In genomic region chr12:6962285-6963015, GRCh38 we compare ENCODE assay signal across 8 cellular contexts. TPM values are rescaled to one million over a fixed set of nuclear protein-coding genes. Genes with fewer than 3 reads are reported as not detected.
DNase-seq lines count a peak whose midpoint lies in the region; ATAC-seq, FAIRE-seq and TF ChIP-seq lines count a peak whose summit lies in the region.

No MANE protein-coding gene starts in this region.

- peak overlapping the region; percentile 3 for H3K56ac ChIP-seq in H1 (replicated peaks; ENCODE audit: insufficient read length, low read depth, low read length)

- no peaks in the 10 kb centered on the region for H3K27me3 Mint-ChIP-seq in neural crest cell (ENCODE audit: low read depth)

- TF ChIP-seq RAD21 in H1 (IDR thresholded peaks at IDR 0.05 in 1 of 2, conservative IDR thresholded peaks at IDR 0.05 in 1 of 2; ENCODE audit: low read depth in 2 of 2, low read length in 2 of 2): no peak

- peak overlapping the region; percentile 80 for H3K4ac ChIP-seq in H1 (replicated peaks; ENCODE audit: insufficient read length, low read depth, low read length)

- DNase-seq in H7: peak; percentile 79
- DNase-seq in NCI-H526 (lab: John Stamatoyannopoulos, UW): peak; percentile 86 to 92
- peak in 1 of 2 experiments; percentile 82 for DNase-seq in H1 (ENCODE audit: low read depth in 1 of 2, low spot score in 2 of 2)
- no peak for DNase-seq in neural crest cell (ENCODE audit: low read depth, low spot score)
- DNase-seq in NCI-H226: no peak
- DNase-seq in activated CD4-positive, alpha-beta T cell treated with anti-CD3 and anti-CD28 coated beads for 1 hour: no peak

- peak overlapping the region; percentile 57 for H4K91ac ChIP-seq in H1 (replicated peaks; ENCODE audit: insufficient read length, low read length)

- TF ChIP-seq EP300 in H1 (IDR thresholded peaks at IDR 0.05; ENCODE audit: borderline replicate concordance in 1 of 2, low read depth in 2 of 2, low read length in 2 of 2): no peak

- peaks cover 20% of the 10 kb centered on the region for H3K4me1 Mint-ChIP-seq in neural crest cell

- TF ChIP-seq CTCF in H1 (IDR thresholded peaks at IDR 0.05; ENCODE audit: control extremely low read depth in 1 of 3, insufficient read depth in 1 of 3, low read depth in 1 of 3, low read length in 3 of 3): peak in 1 of 3 experiments; percentile 7; a peak in 1 of 4 replicates
- TF ChIP-seq CTCF in neural crest cell (conservative IDR thresholded peaks at IDR 0.05): no peak

- H2BK15ac ChIP-seq in H1 (ENCODE audit: low read length): peak overlapping the region; percentile 88; the same call in 1 of the 2 replicates

- no peak for ATAC-seq in GM21825 (IDR thresholded peaks at IDR 0.05; ENCODE audit: unreplicated experiment)
- ATAC-seq in GM21515 (IDR thresholded peaks at IDR 0.05; ENCODE audit: unreplicated experiment): no peak

- no peaks in the 10 kb centered on the region for H3K9me3 ChIP-seq in H1 (ENCODE audit: insufficient read depth in 2 of 2, low read depth in 1 of 2, low read length in 1 of 2)

- no peaks in the 10 kb centered on the region for H3K27me3 ChIP-seq in H7 (ENCODE audit: control insufficient read depth, insufficient read depth, low read length)
- no peaks in the 10 kb centered on the region for H3K27me3 ChIP-seq in H1 (replicated peaks in 1 of 4; ENCODE audit: control insufficient read depth in 3 of 4, extremely low read depth in 1 of 4, insufficient read depth in 3 of 4, low read length in 3 of 4)

- H3K79me2 ChIP-seq in H1 (ENCODE audit: control insufficient read depth in 1 of 2, insufficient read depth in 2 of 2, low read length in 2 of 2): peaks cover 0 to 14% of the 10 kb centered on the region in 2 experiments; a peak in 2 of 4 replicates

- H3K4me3 ChIP-seq in H7 (ENCODE audit: insufficient read depth, low read depth, low read length): peak overlapping the region; percentile 49; the same call in 1 of the 2 replicates
- peak overlapping the region; percentile 68 to 90 (median 82) for H3K4me3 ChIP-seq in H1 (ENCODE audit: extremely low read depth in 1 of 4, insufficient read depth in 2 of 4, low read depth in 3 of 4, low read length in 4 of 4)

- peak overlapping the region; percentile 75 for H3K4me3 Mint-ChIP-seq in neural crest cell

- H3K27ac Mint-ChIP-seq in neural crest cell (ENCODE audit: unreplicated experiment): peak overlapping the region; percentile 92

- peak overlapping the region; percentile 72; the same call in 1 of the 2 replicates for H4K8ac ChIP-seq in H1 (ENCODE audit: extremely low read depth, insufficient read depth, low read length)

- peak overlapping the region; percentile 47 for H2BK120ac ChIP-seq in H1 (replicated peaks; ENCODE audit: low read depth, low read length)

- no peaks in the 10 kb centered on the region for H3K9me3 Mint-ChIP-seq in neural crest cell

- FAIRE-seq in H1 (lab: Jason Lieb, UNC): no peak

- H3K4me1 ChIP-seq in H1 (replicated peaks in 1 of 4; ENCODE audit: control insufficient read depth in 3 of 4, insufficient read depth in 4 of 4, low read length in 3 of 4): peaks cover 12 to 39% (median 30%) of the 10 kb centered on the region in 4 experiments

- H3K36me3 ChIP-seq in H7 (replicated peaks; ENCODE audit: control insufficient read depth, insufficient read depth, low read length): peaks cover 17% of the 10 kb centered on the region
- H3K36me3 ChIP-seq in H1 (ENCODE audit: control insufficient read depth in 2 of 4, insufficient read depth in 4 of 4, low read length in 3 of 4): peaks cover 13 to 26% (median 15%) of the 10 kb centered on the region in 4 experiments

- H3K14ac ChIP-seq in H1 (ENCODE audit: insufficient read length): no peak overlapping the region

- peak overlapping the region; percentile 30 for H4K5ac ChIP-seq in H1 (ENCODE audit: insufficient read length, low read depth, low read length)

- CTCF ChIA-PET in H1 (lab: Charles Lee; ENCODE audit: partially characterized antibody): interaction anchor here (0.5 to 12.2 kb wide), 28 partner anchors 10 to 1762 kb away, joined by 3 to 277 read pairs (median 4); partner anchors contain the start of genes C12orf57, PTPN6, RNU7-1 and SPSB2

- POLR2A ChIA-PET in H1 (lab: Charles Lee; ENCODE audit: partially characterized antibody): interaction anchor here (0.7 to 44.0 kb wide), 15 partner anchors 6 to 173 kb away, joined by 3 to 1596 read pairs (median 4); partner anchors contain the start of genes ATN1, C12orf57, C1RL and EMG1

- 12% methylated on average over 25 of the region's 25 CpGs; no CpG with 5 or more reads in 1 of the 2 experiments for WGBS in H1 (ENCODE audit: extremely low coverage in 1 of 2, insufficient coverage in 1 of 2, insufficient read length in 1 of 2, insufficient replicate concordance in 2 of 2, low coverage in 1 of 2, low lambda C conversion rate in 2 of 2, missing lambda C conversion rate in 1 of 2), 2 experiments

- no peak overlapping the region; the same call in 1 of the 2 replicates for H2AFZ ChIP-seq in H1 (ENCODE audit: low read length)

- peak overlapping the region; percentile 30; the same call in 1 of the 2 replicates for H2AK5ac ChIP-seq in H1 (ENCODE audit: low read depth, low read length)

- no peaks in the 10 kb centered on the region for H4K20me1 ChIP-seq in H1 (replicated peaks in 1 of 2; ENCODE audit: control insufficient read depth in 1 of 2, insufficient read depth in 2 of 2, low read length in 2 of 2)

- H2BK5ac ChIP-seq in H1 (ENCODE audit: low read depth, low read length): peak overlapping the region; percentile 97

- H2BK12ac ChIP-seq in H1 (ENCODE audit: low read depth, low read length): peak overlapping the region; percentile 99

- H3K27ac ChIP-seq in H1 (ENCODE audit: low read depth, low read length): peak overlapping the region; percentile 74; the same call in 1 of the 2 replicates

- no peaks in the 10 kb centered on the region for H3K79me1 ChIP-seq in H1 (ENCODE audit: low read depth, low read length)

- peak overlapping the region in 3 of 4 experiments; percentile 50 to 57 (median 54); a peak in 5 of 7 replicates for H3K9ac ChIP-seq in H1 (replicated peaks in 1 of 4; ENCODE audit: extremely low read depth in 1 of 4, low read depth in 3 of 4, low read length in 3 of 4)

- no peak overlapping the region for H3K23ac ChIP-seq in H1 (ENCODE audit: insufficient read length)

- H2BK20ac ChIP-seq in H1 (ENCODE audit: low read length): peak overlapping the region; percentile 15; the same call in 1 of the 2 replicates

- TF ChIP-seq POLR2A in H1 (IDR thresholded peaks at IDR 0.05; ENCODE audit: control extremely low read depth in 1 of 2, low read depth in 2 of 2, low read length in 2 of 2): no peak; a peak in 1 of 3 replicates

- peak overlapping the region; percentile 66 to 93 for H3K4me2 ChIP-seq in H1 (ENCODE audit: insufficient read depth in 1 of 2, low read depth in 2 of 2, low read length in 2 of 2)

- H3K18ac ChIP-seq in H1 (ENCODE audit: extremely low read depth, low read length): peak overlapping the region; percentile 72

- H3K36me3 Mint-ChIP-seq in neural crest cell (ENCODE audit: low read depth): peaks cover 7% of the 10 kb centered on the region

- H3K23me2 ChIP-seq in H1 (ENCODE audit: low read depth, low read length): peaks cover 16% of the 10 kb centered on the region; the same call in 1 of the 2 replicates

RNA-seq across cellular contexts. Expression of gene PHB2, which starts 8.0 kb away (rescaled TPM):
- total RNA-seq in H7 (2014; rRNA removed; shearing (Covaris generic)): 482 and 560 TPM in 2 replicates
- total RNA-seq in H1 (2021; fragmentation: NEBNext Ultra II Directional; extraction: Animal tissue kit (Norgen Biotek cat#: 25700)): 360 and 368 TPM in 2 replicates
- 579 and 626 TPM in 2 replicates for polyA plus RNA-seq in H1 (2011; rRNA removed)
- polyA plus RNA-seq in H1 (2011; cell fraction: cytosol; rRNA removed): 622 TPM
- 570 TPM for polyA plus RNA-seq in H1 (2011; cell fraction: nucleus; rRNA removed)
- polyA plus RNA-seq in H1 (2012, experiment 1 of 2): 317 to 409 TPM (median 397 TPM) in 4 replicates
- 565 TPM for polyA plus RNA-seq in H1 (2012, experiment 2 of 2)
- 552 TPM for polyA plus RNA-seq in H1 (2013, experiment 1 of 2)
- 493 TPM for polyA plus RNA-seq in H1 (2013, experiment 2 of 2)
- polyA minus RNA-seq in H1 (2011; rRNA and poly(A)+ RNA removed): 282 and 291 TPM in 2 replicates
- 137 TPM for polyA minus RNA-seq in H1 (2011; cell fraction: cytosol; rRNA and poly(A)+ RNA removed)
- polyA minus RNA-seq in H1 (2011; cell fraction: nucleus; rRNA and poly(A)+ RNA removed): 195 TPM
- total RNA-seq in neural crest cell: 330 and 335 TPM in 2 replicates

RNA-seq across cellular contexts. Expression of gene EMG1, which starts 8.3 kb away (rescaled TPM):
- total RNA-seq in H7 (2014; rRNA removed; shearing (Covaris generic)): 56.6 and 59.5 TPM in 2 replicates
- 82.9 and 84.2 TPM in 2 replicates for total RNA-seq in H1 (2021; fragmentation: NEBNext Ultra II Directional; extraction: Animal tissue kit (Norgen Biotek cat#: 25700))
- polyA plus RNA-seq in H1 (2011; rRNA removed): 54.3 and 64.3 TPM in 2 replicates
- 83.3 TPM for polyA plus RNA-seq in H1 (2011; cell fraction: cytosol; rRNA removed)
- polyA plus RNA-seq in H1 (2011; cell fraction: nucleus; rRNA removed): 37.2 TPM
- 78.1 to 120 TPM (median 97.6 TPM) in 4 replicates for polyA plus RNA-seq in H1 (2012, experiment 1 of 2)
- polyA plus RNA-seq in H1 (2012, experiment 2 of 2): 39.8 TPM
- polyA plus RNA-seq in H1 (2013, experiment 1 of 2): 66.1 TPM
- 65.0 TPM for polyA plus RNA-seq in H1 (2013, experiment 2 of 2)
- 30.4 and 39.9 TPM in 2 replicates for polyA minus RNA-seq in H1 (2011; rRNA and poly(A)+ RNA removed)
- polyA minus RNA-seq in H1 (2011; cell fraction: cytosol; rRNA and poly(A)+ RNA removed): 23.6 TPM
- 32.0 TPM for polyA minus RNA-seq in H1 (2011; cell fraction: nucleus; rRNA and poly(A)+ RNA removed)
- total RNA-seq in neural crest cell: 57.5 and 65.5 TPM in 2 replicates

RNA-seq across cellular contexts. Expression of gene PTPN6, which starts 11.3 kb away (rescaled TPM):
- 25.0 and 34.3 TPM in 2 replicates for total RNA-seq in H7 (2014; rRNA removed; shearing (Covaris generic))
- total RNA-seq in H1 (2021; fragmentation: NEBNext Ultra II Directional; extraction: Animal tissue kit (Norgen Biotek cat#: 25700)): 25.7 and 28.4 TPM in 2 replicates
- polyA plus RNA-seq in H1 (2011; rRNA removed): 16.3 and 22.6 TPM in 2 replicates
- 21.3 TPM for polyA plus RNA-seq in H1 (2011; cell fraction: cytosol; rRNA removed)
- polyA plus RNA-seq in H1 (2011; cell fraction: nucleus; rRNA removed): 32.9 TPM
- polyA plus RNA-seq in H1 (2012, experiment 1 of 2): 34.9 to 37.3 TPM (median 36.6 TPM) in 4 replicates
- polyA plus RNA-seq in H1 (2012, experiment 2 of 2): 28.9 TPM
- 23.2 TPM for polyA plus RNA-seq in H1 (2013, experiment 1 of 2)
- 25.8 TPM for polyA plus RNA-seq in H1 (2013, experiment 2 of 2)
- 12.4 and 24.5 TPM in 2 replicates for polyA minus RNA-seq in H1 (2011; rRNA and poly(A)+ RNA removed)
- polyA minus RNA-seq in H1 (2011; cell fraction: cytosol; rRNA and poly(A)+ RNA removed): 17.8 TPM
- polyA minus RNA-seq in H1 (2011; cell fraction: nucleus; rRNA and poly(A)+ RNA removed): 9.1 TPM
- total RNA-seq in neural crest cell: 0.73 and 1.1 TPM in 2 replicates

RNA-seq across cellular contexts. Expression of gene C12orf57, which starts 18.6 kb away (rescaled TPM):
- total RNA-seq in H7 (2014; rRNA removed; shearing (Covaris generic)): 136 and 153 TPM in 2 replicates
- total RNA-seq in H1 (2021; fragmentation: NEBNext Ultra II Directional; extraction: Animal tissue kit (Norgen Biotek cat#: 25700)): 174 and 185 TPM in 2 replicates
- 993 and 1,124 TPM in 2 replicates for polyA plus RNA-seq in H1 (2011; rRNA removed)
- 811 TPM for polyA plus RNA-seq in H1 (2011; cell fraction: cytosol; rRNA removed)
- polyA plus RNA-seq in H1 (2011; cell fraction: nucleus; rRNA removed): 653 TPM
- 167 to 390 TPM (median 374 TPM) in 4 replicates for polyA plus RNA-seq in H1 (2012, experiment 1 of 2)
- 596 TPM for polyA plus RNA-seq in H1 (2012, experiment 2 of 2)
- 206 TPM for polyA plus RNA-seq in H1 (2013, experiment 1 of 2)
- polyA plus RNA-seq in H1 (2013, experiment 2 of 2): 192 TPM
- 66.6 and 106 TPM in 2 replicates for polyA minus RNA-seq in H1 (2011; rRNA and poly(A)+ RNA removed)
- polyA minus RNA-seq in H1 (2011; cell fraction: cytosol; rRNA and poly(A)+ RNA removed): 76.3 TPM
- 112 TPM for polyA minus RNA-seq in H1 (2011; cell fraction: nucleus; rRNA and poly(A)+ RNA removed)
- 293 and 298 TPM in 2 replicates for total RNA-seq in neural crest cell

RNA-seq across cellular contexts. Expression of gene RNU7-1, which starts 18.8 kb away (rescaled TPM):
- total RNA-seq in H7 (2014; rRNA removed; shearing (Covaris generic)): not detected in 2 replicates
- not detected in 2 replicates for total RNA-seq in H1 (2021; fragmentation: NEBNext Ultra II Directional; extraction: Animal tissue kit (Norgen Biotek cat#: 25700))
- polyA plus RNA-seq in H1 (2011; rRNA removed): not detected in 2 replicates
- not detected for polyA plus RNA-seq in H1 (2011; cell fraction: cytosol; rRNA removed)
- not detected for polyA plus RNA-seq in H1 (2011; cell fraction: nucleus; rRNA removed)
- polyA plus RNA-seq in H1 (2012, experiment 1 of 2): not detected in 4 replicates
- not detected for polyA plus RNA-seq in H1 (2012, experiment 2 of 2)
- polyA plus RNA-seq in H1 (2013, experiment 1 of 2): not detected
- polyA plus RNA-seq in H1 (2013, experiment 2 of 2): not detected
- polyA minus RNA-seq in H1 (2011; rRNA and poly(A)+ RNA removed): not detected in 2 replicates
- polyA minus RNA-seq in H1 (2011; cell fraction: cytosol; rRNA and poly(A)+ RNA removed): not detected
- polyA minus RNA-seq in H1 (2011; cell fraction: nucleus; rRNA and poly(A)+ RNA removed): not detected
- total RNA-seq in neural crest cell: not detected in 2 replicates

Comparison
In these comparisons a context has a peak if more than half of its experiments do, and no peak if none do; other contexts are left out.
1. DNase-seq: peak in H7 (single experiment) and NCI-H526 (2 of 2); none in neural crest cell (single experiment), NCI-H226 (single experiment) and activated CD4-positive, alpha-beta T cell treated with anti-CD3 and anti-CD28 coated beads for 1 hour (single experiment).
2. RNA of gene PTPN6, which starts 11.3 kb away (total RNA-seq): 25.7 to 28.4 TPM in H1 and 25.0 to 34.3 TPM in H7; 0.73 to 1.1 TPM in neural crest cell; every median in the first group is over 10 times any median in the second.